3 cellular contexts compared by ENCODE assay signal in genomic region chr9:3247211-3247610, GRCh38.
TF ChIP-seq lines count a peak whose summit lies in the region.

No MANE protein-coding gene starts in this region.

TF ChIP-seq in HepG2, 621 proteins besides CTCF, POLR2A, EP300 and RAD21:
- TF ChIP-seq TMF1 (CRISPR knock-in tag; IDR thresholded peaks at IDR 0.05; ENCODE audit: low read depth) (no peak), ZNF709 (CRISPR knock-in tag; IDR thresholded peaks at IDR 0.05) (no peak), MAFF (IDR thresholded peaks at IDR 0.05; ENCODE audit: low read depth, low read length) (peak; percentile 88), MAFK (conservative IDR thresholded peaks at IDR 0.05 in 1 of 2, IDR thresholded peaks at IDR 0.05 in 1 of 2; ENCODE audit: low read length in 2 of 2) (peak; percentile 86 to 92), ZNF225 (CRISPR knock-in tag; IDR thresholded peaks at IDR 0.05) (no peak)
- TF ChIP-seq, protein P1, sequence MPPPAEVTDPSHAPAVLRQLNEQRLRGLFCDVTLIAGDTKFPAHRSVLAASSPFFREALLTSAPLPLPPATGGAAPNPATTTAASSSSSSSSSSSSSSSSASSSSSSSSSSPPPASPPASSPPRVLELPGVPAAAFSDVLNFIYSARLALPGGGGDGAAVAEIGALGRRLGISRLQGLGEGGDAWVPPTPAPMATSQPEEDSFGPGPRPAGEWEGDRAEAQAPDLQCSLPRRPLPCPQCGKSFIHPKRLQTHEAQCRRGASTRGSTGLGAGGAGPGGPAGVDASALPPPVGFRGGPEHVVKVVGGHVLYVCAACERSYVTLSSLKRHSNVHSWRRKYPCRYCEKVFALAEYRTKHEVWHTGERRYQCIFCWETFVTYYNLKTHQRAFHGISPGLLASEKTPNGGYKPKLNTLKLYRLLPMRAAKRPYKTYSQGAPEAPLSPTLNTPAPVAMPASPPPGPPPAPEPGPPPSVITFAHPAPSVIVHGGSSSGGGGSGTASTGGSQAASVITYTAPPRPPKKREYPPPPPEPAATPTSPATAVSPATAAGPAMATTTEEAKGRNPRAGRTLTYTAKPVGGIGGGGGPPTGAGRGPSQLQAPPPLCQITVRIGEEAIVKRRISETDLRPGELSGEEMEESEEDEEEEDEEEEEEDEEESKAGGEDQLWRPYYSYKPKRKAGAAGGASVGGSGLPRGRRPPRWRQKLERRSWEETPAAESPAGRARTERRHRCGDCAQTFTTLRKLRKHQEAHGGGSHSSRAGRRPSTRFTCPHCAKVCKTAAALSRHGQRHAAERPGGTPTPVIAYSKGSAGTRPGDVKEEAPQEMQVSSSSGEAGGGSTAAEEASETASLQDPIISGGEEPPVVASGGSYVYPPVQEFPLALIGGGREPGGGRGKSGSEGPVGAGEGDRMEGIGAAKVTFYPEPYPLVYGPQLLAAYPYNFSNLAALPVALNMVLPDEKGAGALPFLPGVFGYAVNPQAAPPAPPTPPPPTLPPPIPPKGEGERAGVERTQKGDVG (CRISPR knock-in tag; IDR thresholded peaks at IDR 0.05; ENCODE audit: borderline replicate concordance), result no peak
TF ChIP-seq in HepG2: peak in this region for 2.

TF ChIP-seq in IMR-90, 13 proteins besides CTCF, POLR2A, EP300 and RAD21:
- peak; percentile 88 for TF ChIP-seq MAFK (IDR thresholded peaks at IDR 0.05; ENCODE audit: low read depth, low read length)
- TF ChIP-seq BHLHE40 (IDR thresholded peaks at IDR 0.05; ENCODE audit: low read depth, low read length), result no peak

TF ChIP-seq in K562, 482 proteins besides CTCF, POLR2A, EP300 and RAD21:
- TF ChIP-seq MAFG (tag; conservative IDR thresholded peaks at IDR 0.05), result peak; percentile 56
- TF ChIP-seq MAFK (IDR thresholded peaks at IDR 0.05; ENCODE audit: low read length), result peak; percentile 53; the same call in 1 of the 2 replicates
- TF ChIP-seq ZNF76 (CRISPR knock-in tag; IDR thresholded peaks at IDR 0.05; ENCODE audit: borderline replicate concordance), result no peak
- TF ChIP-seq MAFF (IDR thresholded peaks at IDR 0.05; ENCODE audit: low read length), result peak; percentile 48; the same call in 1 of the 2 replicates
- peak; percentile 55; the same call in 1 of the 2 replicates for TF ChIP-seq C11orf30 (IDR thresholded peaks at IDR 0.05; ENCODE audit: low read depth)
- no peak for TF ChIP-seq SLC30A9 (CRISPR knock-in tag; IDR thresholded peaks at IDR 0.05)
- TF ChIP-seq ZNF253 (CRISPR knock-in tag; conservative IDR thresholded peaks at IDR 0.05), result no peak
- no peak for TF ChIP-seq ZNF511 (CRISPR knock-in tag; IDR thresholded peaks at IDR 0.05)
- no peak for TF ChIP-seq GABPA (tag; conservative IDR thresholded peaks at IDR 0.05; ENCODE audit: low read depth)
- no peak for TF ChIP-seq ZFP30 (CRISPR knock-in tag; IDR thresholded peaks at IDR 0.05; ENCODE audit: borderline replicate concordance)
- no peak for TF ChIP-seq CBFA2T2 (conservative IDR thresholded peaks at IDR 0.05)
- peak; percentile 82 for TF ChIP-seq ZNF316 (IDR thresholded peaks at IDR 0.05)
- TF ChIP-seq, protein P2, sequence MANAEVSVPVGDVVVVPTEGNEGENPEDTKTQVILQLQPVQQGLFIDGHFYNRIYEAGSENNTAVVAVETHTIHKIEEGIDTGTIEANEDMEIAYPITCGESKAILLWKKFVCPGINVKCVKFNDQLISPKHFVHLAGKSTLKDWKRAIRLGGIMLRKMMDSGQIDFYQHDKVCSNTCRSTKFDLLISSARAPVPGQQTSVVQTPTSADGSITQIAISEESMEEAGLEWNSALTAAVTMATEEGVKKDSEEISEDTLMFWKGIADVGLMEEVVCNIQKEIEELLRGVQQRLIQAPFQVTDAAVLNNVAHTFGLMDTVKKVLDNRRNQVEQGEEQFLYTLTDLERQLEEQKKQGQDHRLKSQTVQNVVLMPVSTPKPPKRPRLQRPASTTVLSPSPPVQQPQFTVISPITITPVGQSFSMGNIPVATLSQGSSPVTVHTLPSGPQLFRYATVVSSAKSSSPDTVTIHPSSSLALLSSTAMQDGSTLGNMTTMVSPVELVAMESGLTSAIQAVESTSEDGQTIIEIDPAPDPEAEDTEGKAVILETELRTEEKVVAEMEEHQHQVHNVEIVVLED (CRISPR knock-in tag; IDR thresholded peaks at IDR 0.05), result no peak
